In genomic region chr6:112502348-112503130, GRCh38 we compare ENCODE assay signal across 9 cellular contexts.
DNase-seq lines count a peak whose midpoint lies in the region; ATAC-seq and TF ChIP-seq lines count a peak whose summit lies in the region.
"Had no signal": no experiment of that assay in that cellular context is flagged by ENCODE, and none has a peak within 500 bp of the region (broad histone marks: within the 10 kb centered on the region; RNA-seq: fewer than 3 reads in every experiment).

No MANE protein-coding gene starts in this region.

- H3K79me1 ChIP-seq in IMR-90 (ENCODE audit: low read depth in 1 of 2, low read length in 2 of 2), result no peaks in the 10 kb centered on the region

- no CpG with 5 or more reads among the region's 7 CpGs for whole genome bisulfite sequencing in IMR-90 (ENCODE audit: extremely low coverage in 2 of 2, insufficient read length in 1 of 2), 2 experiments

- H3K9me1 ChIP-seq in IMR-90 (ENCODE audit: insufficient read depth, low read length), result no peaks in the 10 kb centered on the region

- H3K27me3 ChIP-seq in BLaER1, result no peaks in the 10 kb centered on the region
- H3K27me3 ChIP-seq in IMR-90 (ENCODE audit: control insufficient read depth, insufficient read depth, low read length), result no peaks in the 10 kb centered on the region
- H3K27me3 ChIP-seq in vagina, result no peaks in the 10 kb centered on the region

- H3K18ac ChIP-seq in IMR-90 (ENCODE audit: low read depth, low read length), result peak overlapping the region; percentile 56; the same call in 1 of the 2 replicates

- dilution Hi-C loops in IMR-90 (cut with HindIII; ENCODE audit: low sequenced_read_pairs, unreplicated experiment), result no loop called here

- BruUV-seq in IMR-90 (replicated peaks; lab: Mats Ljungman, UMichigan), result no TSS peak

- CTCF ChIA-PET in IMR-90 (lab: Yijun Ruan, JAX), result interaction anchor here (0.6 to 1.4 kb wide), 4 partner anchors 8 to 181 kb away, joined by 3 read pairs; no protein-coding TSS in a partner anchor

- peak overlapping the region; percentile 49; the same call in 1 of the 3 replicates for H2BK15ac ChIP-seq in IMR-90 (ENCODE audit: low read depth, low read length)

- H3K4me3 ChIP-seq in BLaER1 (no peak overlapping the region), IMR-90 (ENCODE audit: insufficient read depth, low read depth, low read length) (no peak overlapping the region), astrocyte of the cerebellum (ENCODE audit: low read depth, low read length) (no peak overlapping the region), coronary artery (no peak overlapping the region), vagina (no peak overlapping the region)

- no peak overlapping the region for H3K4ac ChIP-seq in IMR-90 (ENCODE audit: low read depth, low read length)

- H3K9ac ChIP-seq in BLaER1 (no peak overlapping the region), IMR-90 (ENCODE audit: low read depth, low read length) (no peak overlapping the region; the same call in 1 of the 2 replicates)

- no peak overlapping the region for H4K91ac ChIP-seq in IMR-90 (ENCODE audit: insufficient read depth, low read depth, low read length)

- TF ChIP-seq POLR2A in IMR-90 (IDR thresholded peaks at IDR 0.05; ENCODE audit: low read depth, low read length) (no peak), vagina (IDR thresholded peaks at IDR 0.05) (no peak)

- no peaks in the 10 kb centered on the region for H3K36me3 ChIP-seq in BLaER1
- H3K36me3 ChIP-seq in IMR-90 (ENCODE audit: control insufficient read depth, insufficient read depth, low read length), result no peaks in the 10 kb centered on the region
- no peaks in the 10 kb centered on the region for H3K36me3 ChIP-seq in vagina

- no peak overlapping the region for H3K23ac ChIP-seq in IMR-90 (ENCODE audit: low read depth, low read length)

- H4K5ac ChIP-seq in IMR-90 (ENCODE audit: low read depth, low read length), result no peak overlapping the region; the same call in 1 of the 2 replicates

- peaks cover 24% of the 10 kb centered on the region for H3K4me1 ChIP-seq in BLaER1
- peaks cover 9% of the 10 kb centered on the region for H3K4me1 ChIP-seq in IMR-90 (ENCODE audit: control insufficient read depth, insufficient read depth, low read length)
- H3K4me1 ChIP-seq in vagina, result no peaks in the 10 kb centered on the region

- DNase-seq in IMR-90, result peak; percentile 41
- peak; percentile 20 for DNase-seq in astrocyte of the cerebellum (ENCODE audit: low read depth)
- peak; percentile 44 for DNase-seq in medulla oblongata (ENCODE audit: extremely low spot score)
- DNase-seq in coronary artery (ENCODE audit: low spot score), result no peak
- DNase-seq in vagina (ENCODE audit: extremely low spot score in 2 of 2), result no peak
- DNase-seq in stimulated activated CD4-positive, alpha-beta T cell treated with anti-CD3 and anti-CD28 coated beads, Interleukin-4, amount 100 ng/mL, for 1 hour, result no peak
- DNase-seq: activated gamma-delta T cell treated with Interleukin-2 at 50 U/mL for 16 hours had no signal

- POLR2A ChIA-PET in IMR-90 (lab: Charles Lee; ENCODE audit: unreplicated experiment), result no interaction called here

- TF ChIP-seq RAD21 in IMR-90 (IDR thresholded peaks at IDR 0.05; ENCODE audit: low read length), result peak; percentile 33; the same call in 1 of the 2 replicates

- H3K4me2 ChIP-seq in BLaER1 (peak overlapping the region; percentile 47), IMR-90 (ENCODE audit: low read depth, low read length) (peak overlapping the region; percentile 72)

- no peak overlapping the region for H2AFZ ChIP-seq in IMR-90 (replicated peaks; ENCODE audit: low read length, poor library complexity)

- H3K27ac ChIP-seq in BLaER1 (no peak overlapping the region), IMR-90 (ENCODE audit: insufficient read depth, low read length) (no peak overlapping the region), coronary artery (no peak overlapping the region), vagina (no peak overlapping the region)

- H2BK5ac ChIP-seq in IMR-90 (ENCODE audit: low read depth, low read length, poor library complexity, severe bottlenecking), result peak overlapping the region; percentile 72

- in situ Hi-C loops in IMR-90 (cut with MboI; ENCODE audit: low sequenced_read_pairs), result no loop called here
- in situ Hi-C loops in astrocyte of the cerebellum (cut with HindIII; ENCODE audit: low sequenced_read_pairs), result no loop called here

- H2BK20ac ChIP-seq in IMR-90 (ENCODE audit: low read depth, low read length), result no peak overlapping the region

- TF ChIP-seq CTCF in IMR-90 (conservative IDR thresholded peaks at IDR 0.05; ENCODE audit: low read depth, low read length), result peak; percentile 47
- peak; percentile 22 for TF ChIP-seq CTCF in astrocyte of the cerebellum (IDR thresholded peaks at IDR 0.05; ENCODE audit: low read depth, low read length, missing control alignments)
- TF ChIP-seq CTCF in coronary artery (IDR thresholded peaks at IDR 0.05), result no peak
- TF ChIP-seq CTCF in vagina (IDR thresholded peaks at IDR 0.05), result peak in 1 of 3 experiments; percentile 9

- H4K20me1 ChIP-seq in BLaER1 (no peaks in the 10 kb centered on the region), IMR-90 (ENCODE audit: insufficient read depth, low read length) (no peaks in the 10 kb centered on the region)

- H3K56ac ChIP-seq in IMR-90 (ENCODE audit: extremely low read depth, insufficient read depth, low read length), result no peak overlapping the region

- H3K9me3 ChIP-seq in BLaER1, result no peaks in the 10 kb centered on the region
- H3K9me3 ChIP-seq in IMR-90 (ENCODE audit: control insufficient read depth, insufficient read depth, low read length), result no peaks in the 10 kb centered on the region
- H3K9me3 ChIP-seq in vagina, result no peaks in the 10 kb centered on the region

- no peak overlapping the region; a peak in 1 of 4 replicates for H4K8ac ChIP-seq in IMR-90 (ENCODE audit: low read depth in 2 of 2, low read length in 2 of 2)

- no peak overlapping the region for H2AK9ac ChIP-seq in IMR-90 (replicated peaks; ENCODE audit: low read depth, low read length, poor library complexity)

- H3K14ac ChIP-seq in IMR-90 (replicated peaks; ENCODE audit: low read depth, low read length), result no peak overlapping the region

- intact Hi-C loops in IMR-90 (cut with micrococcal nuclease) (loop anchor here (5.0 kb wide), 2 partner anchors 180 to 280 kb away; no protein-coding TSS in a partner anchor), vagina (cut with DNase I) (no loop called here)

- H2BK120ac ChIP-seq in IMR-90 (ENCODE audit: low read depth, low read length), result 0 out of 2 replicates have a peak overlapping the region, but pooled peaks have one; percentile 6

- no peak overlapping the region for H2AK5ac ChIP-seq in IMR-90 (ENCODE audit: low read depth, low read length)

- ATAC-seq in IMR-90 (ENCODE audit: low read depth) (peak; percentile 79), esophagus mucosa (no peak)

TF ChIP-seq in IMR-90, 13 proteins besides CTCF, POLR2A, EP300 and RAD21:
- TF ChIP-seq USF2 (IDR thresholded peaks at IDR 0.05; ENCODE audit: low read depth, low read length) (no peak), SMC3 (IDR thresholded peaks at IDR 0.05; ENCODE audit: low read depth, low read length) (peak; percentile 36)
TF ChIP-seq in IMR-90: peak in this region for 1.

Comparison
In these comparisons a context has a peak if more than half of its experiments do, and no peak if none do; other contexts are left out.
1. DNase-seq: peak in IMR-90 (single experiment), astrocyte of the cerebellum (single experiment) and medulla oblongata (single experiment); none in coronary artery (single experiment), vagina (0 of 2) and stimulated activated CD4-positive, alpha-beta T cell treated with anti-CD3 and anti-CD28 coated beads, Interleukin-4, amount 100 ng/mL, for 1 hour (single experiment).